Comparison of ENCODE assay signal across 9 cellular contexts in genomic region chr2:154203206-154203605, GRCh38.
"Had no signal": no experiment of that assay in that cellular context is flagged by ENCODE, and none has a peak within 500 bp of the region (broad histone marks: within the 10 kb centered on the region; RNA-seq: fewer than 3 reads in every experiment).

No MANE protein-coding gene starts in this region.

- H3K4me3 ChIP-seq: GM23248, GM23338, HAP-1 had no signal

- H3K9ac ChIP-seq: GM23248 had no signal

- H3K27ac ChIP-seq: GM23248 had no signal

- ATAC-seq: GM23338, HCT116 had no signal

- H3K4me2 ChIP-seq: GM23338 had no signal

- H3K36me3 ChIP-seq: HAP-1 had no signal

- H2AFZ ChIP-seq: GM23248, GM23338 had no signal

- DNase-seq: GM23248, GOT3, H7, H9, HCEC 1CT, HFFc6 had no signal

- H3K9me3 ChIP-seq: HAP-1 had no signal
